9 cellular contexts compared by ENCODE assay signal in the genomic region with DNA sequence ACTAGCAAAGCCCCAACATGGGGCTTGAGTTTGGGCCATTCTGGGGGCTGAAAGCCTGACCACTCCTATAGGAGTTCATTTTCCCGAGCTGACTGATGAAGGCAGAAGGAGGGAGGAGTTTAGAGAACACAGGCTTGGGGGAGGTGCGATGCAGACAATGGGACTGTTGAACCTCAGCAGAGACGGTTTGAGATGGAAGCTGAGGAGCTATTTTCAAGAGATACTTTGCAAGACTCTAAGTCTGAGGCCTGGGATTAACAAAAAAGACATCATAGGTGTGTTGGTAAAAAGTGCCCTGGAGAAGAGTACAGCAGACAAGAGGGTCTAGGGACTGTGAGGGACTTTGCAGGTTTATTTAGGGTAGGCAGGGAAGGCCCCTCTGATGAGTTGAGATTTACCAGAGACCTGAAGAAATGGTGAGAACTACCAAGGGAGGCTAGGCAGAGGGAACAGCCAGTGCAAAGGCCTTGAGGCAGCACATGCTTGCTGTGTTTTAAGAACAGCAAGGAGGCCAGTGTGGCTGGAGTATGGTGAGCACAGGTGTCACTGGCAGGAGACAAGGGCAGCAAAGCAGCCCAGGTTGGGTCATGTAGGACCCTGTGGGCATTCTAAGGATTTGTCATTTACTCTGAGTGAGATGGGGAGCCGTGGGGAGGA. TPM values are rescaled to one million over a fixed set of nuclear protein-coding genes. Genes with fewer than 3 reads are reported as not detected.
DNase-seq lines count a peak whose midpoint lies in the region; TF ChIP-seq lines count a peak whose summit lies in the region.
"Had no signal": no experiment of that assay in that cellular context is flagged by ENCODE, and none has a peak within 500 bp of the region (broad histone marks: within the 10 kb centered on the region; RNA-seq: fewer than 3 reads in every experiment).

No MANE protein-coding gene starts in this region.

- H3K4me3 Mint-ChIP-seq in endothelial cell (ENCODE audit: unreplicated experiment) (peak overlapping the region; percentile 6), progenitor cell of endocrine pancreas (ENCODE audit: low read depth) (peak overlapping the region; percentile 22), Calu3 (ENCODE audit: low read depth, unreplicated experiment) (no peak overlapping the region)

- H3K9me3 ChIP-seq in ascending aorta, result no peaks in the 10 kb centered on the region
- H3K9me3 ChIP-seq: body of pancreas had no signal

- H3K4me1 ChIP-seq in ascending aorta, result peaks cover 0 to 5% of the 10 kb centered on the region in 2 donors

- CTCF ChIA-PET in Calu3 (lab: Charles Lee), result interaction anchor here (0.6 kb wide), 1 partner anchor 54 kb away, joined by 3 read pairs; no protein-coding TSS in a partner anchor
- CTCF ChIA-PET in RWPE1 (lab: Yijun Ruan, JAX), result interaction anchor here (0.5 kb wide), 1 partner anchor 32 kb away, joined by 3 read pairs; no protein-coding TSS in a partner anchor

- peak in 55 of 76 experiments; percentile 16 to 74 (median 38) for DNase-seq in HUDEP-2 (lab: John Stamatoyannopoulos, UW; ENCODE audit: unreplicated experiment in 76 of 76)
- peak; percentile 85 for DNase-seq in NCI-H82 (lab: John Stamatoyannopoulos, UW)
- DNase-seq in endothelial cell (ENCODE audit: low spot score), result no peak
- DNase-seq in progenitor cell of endocrine pancreas (ENCODE audit: low spot score, unreplicated experiment), result no peak
- DNase-seq in Calu3, result no peak
- no peak for DNase-seq in ascending aorta (ENCODE audit: low spot score in 2 of 2)
- no peak for DNase-seq in RWPE1 (ENCODE audit: low spot score)
- no peak for DNase-seq in DMS79 treated with DMSO at 0.1 percent for 48 hours (lab: John Stamatoyannopoulos, UW)
- DNase-seq: body of pancreas had no signal

- H3K36me3 Mint-ChIP-seq in endothelial cell (ENCODE audit: low read depth, unreplicated experiment) (peaks cover 10% of the 10 kb centered on the region), progenitor cell of endocrine pancreas (ENCODE audit: insufficient read depth) (no peaks in the 10 kb centered on the region), Calu3 (ENCODE audit: insufficient read depth, unreplicated experiment) (peaks cover 11% of the 10 kb centered on the region)

- TF ChIP-seq CTCF in endothelial cell (IDR thresholded peaks at IDR 0.05; ENCODE audit: unreplicated experiment) (no peak), progenitor cell of endocrine pancreas (IDR thresholded peaks at IDR 0.05; ENCODE audit: unreplicated experiment) (no peak), Calu3 (IDR thresholded peaks at IDR 0.05; ENCODE audit: unreplicated experiment) (no peak), ascending aorta (IDR thresholded peaks at IDR 0.05) (no peak), RWPE1 (conservative IDR thresholded peaks at IDR 0.05; ENCODE audit: low read depth) (no peak)

- no TSS peak for BruUV-seq in Calu3 (replicated peaks; lab: Mats Ljungman, UMichigan)

- no peaks in the 10 kb centered on the region for H3K27me3 ChIP-seq in ascending aorta
- H3K27me3 ChIP-seq: body of pancreas had no signal

- POLR2A ChIA-PET in RWPE1 (lab: Yijun Ruan, JAX; ENCODE audit: low non-redundant PET), result no interaction called here

- H3K9me3 Mint-ChIP-seq in endothelial cell (ENCODE audit: unreplicated experiment) (no peaks in the 10 kb centered on the region), progenitor cell of endocrine pancreas (ENCODE audit: low read depth) (no peaks in the 10 kb centered on the region), Calu3 (ENCODE audit: low read depth, unreplicated experiment) (no peaks in the 10 kb centered on the region)

- H3K4me1 Mint-ChIP-seq in endothelial cell (ENCODE audit: unreplicated experiment) (peaks cover 24% of the 10 kb centered on the region), progenitor cell of endocrine pancreas (ENCODE audit: low read depth) (peaks cover 22% of the 10 kb centered on the region), Calu3 (ENCODE audit: low read depth, unreplicated experiment) (peaks cover 22% of the 10 kb centered on the region)

- H3K27me3 Mint-ChIP-seq in endothelial cell (ENCODE audit: unreplicated experiment) (peaks cover 12% of the 10 kb centered on the region), progenitor cell of endocrine pancreas (no peaks in the 10 kb centered on the region), Calu3 (ENCODE audit: unreplicated experiment) (no peaks in the 10 kb centered on the region)

- H3K27ac Mint-ChIP-seq in endothelial cell (ENCODE audit: unreplicated experiment) (peak overlapping the region; percentile 92), progenitor cell of endocrine pancreas (peak overlapping the region; percentile 86), Calu3 (ENCODE audit: unreplicated experiment) (no peak overlapping the region)

- no peak overlapping the region for H3K27ac ChIP-seq in ascending aorta
- H3K27ac ChIP-seq in RWPE1, result no peak overlapping the region
- H3K27ac ChIP-seq: body of pancreas had no signal

- intact Hi-C loops in Calu3 (cut with micrococcal nuclease; ENCODE audit: unreplicated experiment), result no loop called here
- intact Hi-C loops in ascending aorta (cut with DNase I), result no loop called here

- H3K36me3 ChIP-seq in ascending aorta, result no peaks in the 10 kb centered on the region

- H3K4me3 ChIP-seq in ascending aorta, result no peak overlapping the region
- H3K4me3 ChIP-seq: body of pancreas had no signal

RNA-seq across cellular contexts. Expression of a gene that starts 31.6 kb away (rescaled TPM):
- total RNA-seq in endothelial cell (ENCODE audit: unreplicated experiment) (302 TPM), progenitor cell of endocrine pancreas (295 and 305 TPM in 2 replicates), Calu3 (2022) (252 and 260 TPM in 2 replicates), ascending aorta (227 TPM)

Comparison
In these comparisons a context has a peak if more than half of its experiments do, and no peak if none do; other contexts are left out.
1. DNase-seq: peak in HUDEP-2 (55 of 76) and NCI-H82 (single experiment); none in endothelial cell (single experiment), progenitor cell of endocrine pancreas (single experiment), Calu3 (single experiment), ascending aorta (0 of 2), RWPE1 (single experiment) and DMS79 treated with DMSO at 0.1 percent for 48 hours (single experiment).